ENCODE assay signal across 11 cellular contexts in the genomic region with DNA sequence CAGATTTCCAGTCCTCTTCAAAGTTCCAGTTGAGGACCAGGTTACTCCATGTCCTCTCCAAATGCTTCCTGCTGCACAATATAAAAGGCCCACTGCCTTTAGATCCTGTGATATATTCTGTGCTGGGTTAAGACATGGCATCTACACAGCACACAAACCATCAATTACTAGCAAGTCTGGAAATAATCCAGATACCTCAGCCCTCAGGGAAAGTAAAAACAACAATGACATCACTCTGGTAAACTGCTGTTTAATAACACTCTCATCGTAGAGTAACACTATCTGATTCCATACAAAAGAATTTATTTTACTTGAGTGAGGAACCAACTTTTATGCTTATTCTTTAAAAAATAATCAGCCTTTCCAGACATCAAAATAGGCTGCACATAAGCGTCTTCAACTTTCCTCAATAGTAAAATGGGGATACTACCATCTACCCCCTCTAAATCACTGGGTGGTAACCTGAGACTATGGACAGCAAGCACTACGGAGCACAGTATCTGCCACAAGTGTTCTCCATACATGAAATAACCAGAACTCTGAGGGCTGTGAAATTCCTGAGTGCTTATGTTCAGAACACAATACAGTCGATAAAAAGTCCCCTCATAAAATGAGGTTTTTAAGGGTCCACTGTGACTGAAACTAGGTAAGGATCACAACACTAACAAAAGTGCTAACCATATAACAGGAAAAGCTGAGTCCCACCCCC. TPM values are rescaled to one million over a fixed set of nuclear protein-coding genes. Genes with fewer than 3 reads are reported as not detected.
DNase-seq lines count a peak whose midpoint lies in the region; ATAC-seq lines count a peak whose summit lies in the region.
"Had no signal": no experiment of that assay in that cellular context is flagged by ENCODE, and none has a peak within 500 bp of the region (broad histone marks: within the 10 kb centered on the region; RNA-seq: fewer than 3 reads in every experiment).

No MANE protein-coding gene starts in this region.

- DNase-seq in AG20443 (ENCODE audit: low spot score) (peak; percentile 30), LoVo (ENCODE audit: low spot score) (peak; percentile 10), astrocyte of the hippocampus (ENCODE audit: low read depth, low spot score) (peak; percentile 82), kidney glomerular epithelial cell (lab: John Stamatoyannopoulos, UW) (peak; percentile 89), hypothalamus (lab: John Stamatoyannopoulos, UW) (no peak)
- no peak for DNase-seq in activated T-cell treated with anti-CD3 and anti-CD28 coated beads, Interleukin-2, amount 50 U/mL, for 4 hours
- no peak for DNase-seq in activated T-cell treated with anti-CD3 and anti-CD28 coated beads, Interleukin-2, amount 50 U/mL, for 72 hours
- DNase-seq: body of pancreas, transverse colon had no signal

- H3K27me3 Mint-ChIP-seq in activated T-cell treated with anti-CD3 and anti-CD28 coated beads, Interleukin-2, amount 50 U/mL, for 4 hours (ENCODE audit: low read depth), result peaks cover 11% of the 10 kb centered on the region
- no peaks in the 10 kb centered on the region for H3K27me3 Mint-ChIP-seq in activated T-cell treated with anti-CD3 and anti-CD28 coated beads, Interleukin-2, amount 50 U/mL, for 72 hours (ENCODE audit: low read depth)

- H3K27ac Mint-ChIP-seq in activated T-cell treated with anti-CD3 and anti-CD28 coated beads, Interleukin-2, amount 50 U/mL, for 72 hours, result no peak overlapping the region
- H3K27ac Mint-ChIP-seq: neural progenitor cell had no signal

- H3K9me3 Mint-ChIP-seq in activated T-cell treated with anti-CD3 and anti-CD28 coated beads, Interleukin-2, amount 50 U/mL, for 4 hours, result no peaks in the 10 kb centered on the region
- no peaks in the 10 kb centered on the region for H3K9me3 Mint-ChIP-seq in activated T-cell treated with anti-CD3 and anti-CD28 coated beads, Interleukin-2, amount 50 U/mL, for 72 hours
- H3K9me3 Mint-ChIP-seq: neural progenitor cell had no signal

- no peak for ATAC-seq in GM21515 (IDR thresholded peaks at IDR 0.05; ENCODE audit: unreplicated experiment)
- no peak for ATAC-seq in activated T-cell treated with anti-CD3 and anti-CD28 coated beads, Interleukin-2, amount 50 U/mL, for 4 hours
- ATAC-seq in activated T-cell treated with anti-CD3 and anti-CD28 coated beads, Interleukin-2, amount 50 U/mL, for 72 hours (replicated peaks in 1 of 2), result no peak
- ATAC-seq: body of pancreas had no signal

- no peaks in the 10 kb centered on the region for H3K4me1 Mint-ChIP-seq in activated T-cell treated with anti-CD3 and anti-CD28 coated beads, Interleukin-2, amount 50 U/mL, for 4 hours (ENCODE audit: low read depth)
- peaks cover 22% of the 10 kb centered on the region for H3K4me1 Mint-ChIP-seq in activated T-cell treated with anti-CD3 and anti-CD28 coated beads, Interleukin-2, amount 50 U/mL, for 72 hours (ENCODE audit: low read depth)
- H3K4me1 Mint-ChIP-seq: neural progenitor cell had no signal

- no peaks in the 10 kb centered on the region for H3K36me3 Mint-ChIP-seq in activated T-cell treated with anti-CD3 and anti-CD28 coated beads, Interleukin-2, amount 50 U/mL, for 4 hours (ENCODE audit: insufficient read depth)
- no peaks in the 10 kb centered on the region for H3K36me3 Mint-ChIP-seq in activated T-cell treated with anti-CD3 and anti-CD28 coated beads, Interleukin-2, amount 50 U/mL, for 72 hours (ENCODE audit: insufficient read depth in 2 of 2)
- H3K36me3 Mint-ChIP-seq: neural progenitor cell had no signal

- no peak overlapping the region for H3K4me3 Mint-ChIP-seq in activated T-cell treated with anti-CD3 and anti-CD28 coated beads, Interleukin-2, amount 50 U/mL, for 4 hours
- no peak overlapping the region for H3K4me3 Mint-ChIP-seq in activated T-cell treated with anti-CD3 and anti-CD28 coated beads, Interleukin-2, amount 50 U/mL, for 72 hours
- H3K4me3 Mint-ChIP-seq: neural progenitor cell had no signal

RNA-seq across cellular contexts. Expression of gene ABCG2, which starts 53.4 kb away (rescaled TPM):
- total RNA-seq in activated T-cell treated with anti-CD3 and anti-CD28 coated beads, Interleukin-2, amount 50 U/mL, for 4 hours, result under 1 TPM; 0.24 to 0.71 (median 0.49) TPM
- total RNA-seq in activated T-cell treated with anti-CD3 and anti-CD28 coated beads, Interleukin-2, amount 50 U/mL, for 72 hours, result 1 to 10 TPM in 1 of 2 donors, under 1 TPM in 1; 0.28 to 2.3 TPM

Comparison
In these comparisons a context has a peak if more than half of its experiments do, and no peak if none do; other contexts are left out.
1. DNase-seq: peak in AG20443 (single experiment), LoVo (single experiment), astrocyte of the hippocampus (single experiment) and kidney glomerular epithelial cell (single experiment); none in hypothalamus (0 of 51), activated T-cell treated with anti-CD3 and anti-CD28 coated beads, Interleukin-2, amount 50 U/mL, for 4 hours (single experiment) and activated T-cell treated with anti-CD3 and anti-CD28 coated beads, Interleukin-2, amount 50 U/mL, for 72 hours (0 of 2).